ENCODE assay signal across 8 cellular contexts in genomic region chr2:8543412-8544167, GRCh38.
DNase-seq lines count a peak whose midpoint lies in the region; ATAC-seq lines count a peak whose summit lies in the region.

No MANE protein-coding gene starts in this region.

- no peaks in the 10 kb centered on the region for H3K9me3 Mint-ChIP-seq in activated naive CD8-positive, alpha-beta T cell treated with anti-CD3 and anti-CD28 coated beads for 36 hours

- H3K4me1 Mint-ChIP-seq in activated naive CD8-positive, alpha-beta T cell treated with anti-CD3 and anti-CD28 coated beads for 36 hours, result peaks cover 62% of the 10 kb centered on the region

- peak; percentile 89 for DNase-seq in AG20443 (ENCODE audit: low spot score)
- peak; percentile 33 for DNase-seq in SIG-M5 (lab: John Stamatoyannopoulos, UW)
- peak; percentile 75 for DNase-seq in activated naive CD8-positive, alpha-beta T cell treated with anti-CD3 and anti-CD28 coated beads for 36 hours
- DNase-seq in left lobe of liver (ENCODE audit: low spot score), result peak; percentile 55
- DNase-seq in stimulated activated CD8-positive, alpha-beta memory T cell treated with anti-CD3 and anti-CD28 coated beads, Interleukin-4, amount 100 ng/mL, for 24 hours (ENCODE audit: low read depth), result peak; percentile 55
- DNase-seq in DMS 273 treated with DMSO at 0.1 percent for 48 hours (lab: John Stamatoyannopoulos, UW), result no peak

- H3K4me3 Mint-ChIP-seq in activated naive CD8-positive, alpha-beta T cell treated with anti-CD3 and anti-CD28 coated beads for 36 hours, result peak overlapping the region; percentile 3

- no peaks in the 10 kb centered on the region for H3K36me3 Mint-ChIP-seq in activated naive CD8-positive, alpha-beta T cell treated with anti-CD3 and anti-CD28 coated beads for 36 hours

- peaks cover 8% of the 10 kb centered on the region for H3K27me3 Mint-ChIP-seq in activated naive CD8-positive, alpha-beta T cell treated with anti-CD3 and anti-CD28 coated beads for 36 hours

- H3K27ac Mint-ChIP-seq in activated naive CD8-positive, alpha-beta T cell treated with anti-CD3 and anti-CD28 coated beads for 36 hours, result peak overlapping the region; percentile 95

- peak; percentile 79 for ATAC-seq in GM19035 (IDR thresholded peaks at IDR 0.05; ENCODE audit: unreplicated experiment)
- peak; percentile 74 for ATAC-seq in HG03135 (IDR thresholded peaks at IDR 0.05; ENCODE audit: unreplicated experiment)
- ATAC-seq in left lobe of liver, result peak; percentile 52
